Comparison of ENCODE assay signal across 8 cellular contexts in genomic region chr11:79062814-79063762, GRCh38.
DNase-seq lines count a peak whose midpoint lies in the region; ATAC-seq, FAIRE-seq and TF ChIP-seq lines count a peak whose summit lies in the region.

No MANE protein-coding gene starts in this region.

- no peaks in the 10 kb centered on the region for H3K36me3 Mint-ChIP-seq in activated CD4-positive, alpha-beta T cell treated with anti-CD3 and anti-CD28 coated beads for 36 hours (ENCODE audit: low read depth)

- POLR2A ChIA-PET in activated CD4-positive, alpha-beta T cell treated with anti-CD3 and anti-CD28 coated beads for 36 hours (lab: Charles Lee) = no interaction called here

- DNase-seq in AG20443 (ENCODE audit: low spot score) (peak; percentile 51), WERI-Rb-1 (peak; percentile 77), kidney (no peak), NCI-H1417 treated with DMSO at 0.1 percent for 48 hours (lab: John Stamatoyannopoulos, UW) (no peak)
- DNase-seq in activated CD4-positive, alpha-beta T cell treated with anti-CD3 and anti-CD28 coated beads for 36 hours = no peak

- no peak overlapping the region for H3K4me3 Mint-ChIP-seq in activated CD4-positive, alpha-beta T cell treated with anti-CD3 and anti-CD28 coated beads for 36 hours

- no peak overlapping the region for H3K4me3 ChIP-seq in WERI-Rb-1 (ENCODE audit: low read depth, low read length)
- H3K4me3 ChIP-seq in kidney (ENCODE audit: low read length in 2 of 2) = no peak overlapping the region

- FAIRE-seq in kidney (lab: Jason Lieb, UNC) = no peak

- H3K4me1 ChIP-seq in kidney (ENCODE audit: control insufficient read depth in 1 of 2, insufficient read depth in 1 of 2, low read depth in 1 of 2, low read length in 2 of 2) = no peaks in the 10 kb centered on the region

- H3K9me3 ChIP-seq in WERI-Rb-1 (ENCODE audit: severe bottlenecking) = no peaks in the 10 kb centered on the region
- no peaks in the 10 kb centered on the region for H3K9me3 ChIP-seq in kidney (ENCODE audit: control insufficient read depth in 1 of 2, low read length in 2 of 2)

- CTCF ChIA-PET in activated CD4-positive, alpha-beta T cell treated with anti-CD3 and anti-CD28 coated beads for 36 hours (lab: Charles Lee) = interaction anchor here (0.7 to 3.2 kb wide), 2 partner anchors 8 to 12 kb away, joined by 3 to 10 read pairs; no protein-coding TSS in a partner anchor

- H3K27ac Mint-ChIP-seq in activated CD4-positive, alpha-beta T cell treated with anti-CD3 and anti-CD28 coated beads for 36 hours = no peak overlapping the region

- no peaks in the 10 kb centered on the region for H3K27me3 ChIP-seq in WERI-Rb-1 (ENCODE audit: insufficient read depth, low read depth, severe bottlenecking)

- ATAC-seq in HG02798 (IDR thresholded peaks at IDR 0.05; ENCODE audit: poor library complexity, unreplicated experiment) (peak; percentile 42), HG02678 (IDR thresholded peaks at IDR 0.05; ENCODE audit: unreplicated experiment) (no peak), GM18870 (IDR thresholded peaks at IDR 0.05; ENCODE audit: unreplicated experiment) (no peak)
- ATAC-seq in activated CD4-positive, alpha-beta T cell treated with anti-CD3 and anti-CD28 coated beads for 36 hours = no peak

- H3K9me3 Mint-ChIP-seq in activated CD4-positive, alpha-beta T cell treated with anti-CD3 and anti-CD28 coated beads for 36 hours (ENCODE audit: low read depth) = no peaks in the 10 kb centered on the region

- H3K27ac ChIP-seq in WERI-Rb-1 (peak overlapping the region; percentile 60), kidney (ENCODE audit: low read depth in 2 of 2, low read length in 2 of 2) (no peak overlapping the region)

- H3K36me3 ChIP-seq in WERI-Rb-1 (no peaks in the 10 kb centered on the region), kidney (ENCODE audit: control insufficient read depth in 1 of 2, insufficient read depth in 2 of 2, low read length in 2 of 2) (no peaks in the 10 kb centered on the region)

- TF ChIP-seq CTCF in WERI-Rb-1 (IDR thresholded peaks at IDR 0.05; ENCODE audit: low read depth, low read length) = peak; percentile 77
- peak; percentile 49 for TF ChIP-seq CTCF in kidney (IDR thresholded peaks at IDR 0.05; ENCODE audit: borderline replicate concordance, extremely low read depth, insufficient read depth)

- H3K4me1 Mint-ChIP-seq in activated CD4-positive, alpha-beta T cell treated with anti-CD3 and anti-CD28 coated beads for 36 hours = no peaks in the 10 kb centered on the region

- intact Hi-C loops in kidney (cut with DNase I) = no loop called here
- intact Hi-C loops in activated CD4-positive, alpha-beta T cell treated with anti-CD3 and anti-CD28 coated beads for 36 hours (cut with DNase I, micrococcal nuclease) = no loop called here

- H3K27me3 Mint-ChIP-seq in activated CD4-positive, alpha-beta T cell treated with anti-CD3 and anti-CD28 coated beads for 36 hours = peaks cover 5% of the 10 kb centered on the region

- H3K9ac ChIP-seq in kidney (ENCODE audit: low read length in 2 of 2) = no peak overlapping the region

Comparison
In these comparisons a context has a peak if more than half of its experiments do, and no peak if none do; other contexts are left out.
1. DNase-seq: peak in AG20443 (single experiment) and WERI-Rb-1 (single experiment); none in kidney (single experiment), activated CD4-positive, alpha-beta T cell treated with anti-CD3 and anti-CD28 coated beads for 36 hours (single experiment) and NCI-H1417 treated with DMSO at 0.1 percent for 48 hours (single experiment).